ENCODE assay signal across 29 cellular contexts in the genomic region with DNA sequence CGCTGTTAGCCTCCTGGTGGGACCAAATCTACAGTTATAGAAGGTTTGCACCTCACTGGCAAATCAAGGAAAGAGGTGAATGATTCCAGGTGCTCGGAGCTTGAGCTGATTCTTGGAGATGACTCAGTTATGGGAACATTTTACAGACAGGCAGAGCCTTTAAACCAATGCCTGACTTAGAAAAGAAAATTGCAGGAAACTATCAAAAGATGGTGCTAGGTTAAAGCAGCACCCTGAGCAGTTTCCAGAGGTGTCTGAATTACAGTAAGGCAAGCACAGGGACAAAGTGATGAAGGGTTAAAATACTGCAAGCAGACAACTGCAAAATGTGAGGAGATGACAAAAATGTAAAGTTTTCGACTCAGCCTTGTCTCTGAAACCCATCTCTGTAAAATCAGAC. TPM values are rescaled to one million over a fixed set of nuclear protein-coding genes. Genes with fewer than 3 reads are reported as not detected.
DNase-seq lines count a peak whose midpoint lies in the region; ATAC-seq and TF ChIP-seq lines count a peak whose summit lies in the region.
"Had no signal": no experiment of that assay in that cellular context is flagged by ENCODE, and none has a peak within 500 bp of the region (broad histone marks: within the 10 kb centered on the region; RNA-seq: fewer than 3 reads in every experiment).

No MANE protein-coding gene starts in this region.

- CTCF ChIA-PET in Calu3 (lab: Charles Lee): interaction anchor here (0.7 kb wide), 1 partner anchor 832 kb away, joined by 3 read pairs; no protein-coding TSS in a partner anchor

- H3K27me3 ChIP-seq in GM23338 (ENCODE audit: insufficient read depth) (peaks cover 36% of the 10 kb centered on the region), iPS-18a (ENCODE audit: control insufficient read depth, insufficient read depth, low read length) (peaks cover 42% of the 10 kb centered on the region), neural progenitor cell (peaks cover 28% of the 10 kb centered on the region)

- peaks cover 21% of the 10 kb centered on the region for H3K27me3 Mint-ChIP-seq in GM23338 (ENCODE audit: insufficient read depth, low read depth, poor library complexity)
- peaks cover 9% of the 10 kb centered on the region for H3K27me3 Mint-ChIP-seq in neural progenitor cell (ENCODE audit: insufficient read depth, low read depth)
- peaks cover 38% of the 10 kb centered on the region for H3K27me3 Mint-ChIP-seq in Calu3 (ENCODE audit: unreplicated experiment)

- H3K4me1 ChIP-seq in GM23338 (ENCODE audit: insufficient read depth): peaks cover 39% of the 10 kb centered on the region
- peaks cover 51% of the 10 kb centered on the region for H3K4me1 ChIP-seq in iPS-18a (ENCODE audit: control insufficient read depth, low read depth, low read length)
- H3K4me1 ChIP-seq in neural progenitor cell: peaks cover 14% of the 10 kb centered on the region

- H3K36me3 Mint-ChIP-seq in GM23338 (ENCODE audit: low read depth): no peaks in the 10 kb centered on the region
- H3K36me3 Mint-ChIP-seq in neural progenitor cell: no peaks in the 10 kb centered on the region
- H3K36me3 Mint-ChIP-seq in Calu3 (ENCODE audit: insufficient read depth, unreplicated experiment): no peaks in the 10 kb centered on the region
- H3K36me3 Mint-ChIP-seq: activated naive CD4-positive, alpha-beta T cell treated with anti-CD3 and anti-CD28 coated beads, Interleukin-2, amount 50 U/mL, for 72 hours; CD4-positive, CD25-positive, alpha-beta regulatory T cell had no signal

- H3K36me3 ChIP-seq in GM23338 (ENCODE audit: insufficient read depth) (no peaks in the 10 kb centered on the region), iPS-18a (ENCODE audit: control insufficient read depth, low read depth, low read length) (no peaks in the 10 kb centered on the region), neural progenitor cell (no peaks in the 10 kb centered on the region)
- H3K36me3 ChIP-seq: neutrophil, sigmoid colon, tibial artery had no signal

- TF ChIP-seq CTCF in GM23338 (conservative IDR thresholded peaks at IDR 0.05; ENCODE audit: low read depth in 2 of 2): no peak
- TF ChIP-seq CTCF in neural progenitor cell (IDR thresholded peaks at IDR 0.05): no peak
- no peak for TF ChIP-seq CTCF in Calu3 (IDR thresholded peaks at IDR 0.05; ENCODE audit: unreplicated experiment)

- H3K4me1 Mint-ChIP-seq in GM23338 (peaks cover 50% of the 10 kb centered on the region), neural progenitor cell (peaks cover 42% of the 10 kb centered on the region), Calu3 (ENCODE audit: low read depth, unreplicated experiment) (peaks cover 14% of the 10 kb centered on the region)
- H3K4me1 Mint-ChIP-seq: CD4-positive, CD25-positive, alpha-beta regulatory T cell had no signal

- DNase-seq in GM23338 (ENCODE audit: low spot score): no peak
- DNase-seq in neural progenitor cell (ENCODE audit: low spot score): no peak
- no peak for DNase-seq in NCI-H2171 (lab: John Stamatoyannopoulos, UW)
- DNase-seq in effector CD4-positive, alpha-beta T cell: no peak
- no peak for DNase-seq in Calu3
- DNase-seq: activated CD4-positive, alpha-beta T cell treated with anti-CD3 and anti-CD28 coated beads for 1 hour; activated CD8-positive, alpha-beta T cell treated with anti-CD3 and anti-CD28 coated beads for 36 hours; aorta; CD4-positive, CD25-positive, alpha-beta regulatory T cell; central memory CD4-positive, alpha-beta T cell; DMS 273 treated with DMSO at 0.1 percent for 48 hours; GOT3; MM.1S; NCI-H446; sigmoid colon; stimulated activated CD4-positive, alpha-beta T cell treated with anti-CD3 and anti-CD28 coated beads, Interleukin-15, amount 100 ng/mL, for 24 hours; tibial artery had no signal

- H3K27ac ChIP-seq in GM23338 (ENCODE audit: low read depth) (no peak overlapping the region), angular gyrus (ENCODE audit: low read depth, low read length) (peak overlapping the region; percentile 56), iPS-18a (ENCODE audit: low read length) (no peak overlapping the region), neural progenitor cell (no peak overlapping the region)
- H3K27ac ChIP-seq: KMS-11, neutrophil, RWPE1, sigmoid colon, tibial artery had no signal

- peak overlapping the region; percentile 5; the same call in 1 of the 2 replicates for H2AFZ ChIP-seq in GM23338
- peak overlapping the region; percentile 75 for H2AFZ ChIP-seq in neural progenitor cell (replicated peaks)

- no peaks in the 10 kb centered on the region for H3F3A ChIP-seq in GM23338 (replicated peaks; ENCODE audit: low read depth)
- no peaks in the 10 kb centered on the region for H3F3A ChIP-seq in neural progenitor cell (ENCODE audit: low read depth)

- ATAC-seq in GM23338 (no peak), HG02885 (IDR thresholded peaks at IDR 0.05; ENCODE audit: poor library complexity, unreplicated experiment) (no peak)
- ATAC-seq: activated CD8-positive, alpha-beta T cell treated with anti-CD3 and anti-CD28 coated beads for 36 hours; activated naive CD4-positive, alpha-beta T cell treated with anti-CD3 and anti-CD28 coated beads, Interleukin-2, amount 50 U/mL, for 72 hours had no signal

- no peaks in the 10 kb centered on the region for H3K9me3 ChIP-seq in iPS-18a (ENCODE audit: control insufficient read depth, low read depth, low read length)
- H3K9me3 ChIP-seq in neural progenitor cell (ENCODE audit: low read depth): no peaks in the 10 kb centered on the region
- H3K9me3 ChIP-seq: neutrophil, sigmoid colon, tibial artery had no signal

- peak overlapping the region; percentile 73 for H3K4me2 ChIP-seq in GM23338
- H3K4me2 ChIP-seq in neural progenitor cell: peak overlapping the region; percentile 77
- H3K4me2 ChIP-seq: KMS-11 had no signal

- intact Hi-C loops in Calu3 (cut with micrococcal nuclease; ENCODE audit: unreplicated experiment): loop anchor here (5.0 to 10.0 kb wide), 3 partner anchors 121 to 624 kb away; no protein-coding TSS in a partner anchor

- H3K9ac ChIP-seq in iPS-18a (ENCODE audit: low read length): no peak overlapping the region
- no peak overlapping the region for H3K9ac ChIP-seq in neural progenitor cell
- H3K9ac ChIP-seq: KMS-11 had no signal

- peak overlapping the region; percentile 54 for H3K4me3 ChIP-seq in GM23338
- H3K4me3 ChIP-seq in iPS-18a (ENCODE audit: low read length): peak overlapping the region; percentile 57
- peak overlapping the region; percentile 35 for H3K4me3 ChIP-seq in neural progenitor cell
- H3K4me3 ChIP-seq: lung, tibial artery had no signal

- H3K9me3 Mint-ChIP-seq in GM23338: no peaks in the 10 kb centered on the region
- no peaks in the 10 kb centered on the region for H3K9me3 Mint-ChIP-seq in neural progenitor cell
- no peaks in the 10 kb centered on the region for H3K9me3 Mint-ChIP-seq in Calu3 (ENCODE audit: low read depth, unreplicated experiment)
- H3K9me3 Mint-ChIP-seq: activated CD8-positive, alpha-beta T cell treated with anti-CD3 and anti-CD28 coated beads for 36 hours; activated naive CD4-positive, alpha-beta T cell treated with anti-CD3 and anti-CD28 coated beads, Interleukin-2, amount 50 U/mL, for 72 hours; CD4-positive, CD25-positive, alpha-beta regulatory T cell; stimulated activated naive CD8-positive, alpha-beta T cell treated with anti-CD3 and anti-CD28 coated beads, Interleukin-15, Interleukin-2, amounts not matched to agents 100 ng/mL and 50 ng/mL, for 24 hours had no signal

- H4K20me1 ChIP-seq in GM23338 (replicated peaks; ENCODE audit: insufficient read depth) (no peaks in the 10 kb centered on the region), neural progenitor cell (ENCODE audit: low read depth) (no peaks in the 10 kb centered on the region)

- no peaks in the 10 kb centered on the region for H3K9me2 ChIP-seq in GM23338 (ENCODE audit: insufficient read depth)

- H3K79me2 ChIP-seq in GM23338 (replicated peaks; ENCODE audit: insufficient read depth): no peaks in the 10 kb centered on the region
- no peaks in the 10 kb centered on the region for H3K79me2 ChIP-seq in neural progenitor cell (ENCODE audit: low read depth)

- no TSS peak for BruUV-seq in Calu3 (replicated peaks; lab: Mats Ljungman, UMichigan)

- H3K4me3 Mint-ChIP-seq in GM23338: peak overlapping the region; percentile 75; the same call in 2 of the 3 replicates
- H3K4me3 Mint-ChIP-seq in neural progenitor cell: peak overlapping the region; percentile 83
- no peak overlapping the region for H3K4me3 Mint-ChIP-seq in Calu3 (ENCODE audit: low read depth, unreplicated experiment)
- H3K4me3 Mint-ChIP-seq: activated CD8-positive, alpha-beta T cell treated with anti-CD3 and anti-CD28 coated beads for 36 hours; CD4-positive, CD25-positive, alpha-beta regulatory T cell; stimulated activated naive CD8-positive, alpha-beta T cell treated with anti-CD3 and anti-CD28 coated beads, Interleukin-15, Interleukin-2, amounts not matched to agents 100 ng/mL and 50 ng/mL, for 24 hours had no signal

- H3K27ac Mint-ChIP-seq in GM23338 (no peak overlapping the region), neural progenitor cell (no peak overlapping the region), Calu3 (ENCODE audit: unreplicated experiment) (no peak overlapping the region)
- H3K27ac Mint-ChIP-seq: activated CD8-positive, alpha-beta T cell treated with anti-CD3 and anti-CD28 coated beads for 36 hours; activated naive CD4-positive, alpha-beta T cell treated with anti-CD3 and anti-CD28 coated beads, Interleukin-2, amount 50 U/mL, for 72 hours; CD4-positive, CD25-positive, alpha-beta regulatory T cell; progenitor cell of endocrine pancreas; stimulated activated naive CD8-positive, alpha-beta T cell treated with anti-CD3 and anti-CD28 coated beads, Interleukin-15, Interleukin-2, amounts not matched to agents 100 ng/mL and 50 ng/mL, for 24 hours had no signal

RNA-seq across cellular contexts. Expression of a gene that starts 3.0 kb away (rescaled TPM):
- 0.21 and 1.0 TPM in 2 replicates for total RNA-seq in GM23338 (2014; rRNA removed; shearing (Covaris generic))
- polyA plus RNA-seq in GM23338 (2016; fragmentation: Nextera tagmentation; extraction: Ambion mirVana): 0.23 and 0.37 TPM in 2 replicates
- total RNA-seq in neural progenitor cell (ENCODE audit: low replicate concordance) (0.03 TPM in 1 of 2 replicates, not detected in the other), Calu3 (2022) (not detected in 2 replicates)
- total RNA-seq: activated CD8-positive, alpha-beta T cell treated with anti-CD3 and anti-CD28 coated beads for 36 hours; activated naive CD4-positive, alpha-beta T cell treated with anti-CD3 and anti-CD28 coated beads, Interleukin-2, amount 50 U/mL, for 72 hours; CD4-positive, CD25-positive, alpha-beta regulatory T cell; dermis microvascular lymphatic vessel endothelial cell; HT-29; progenitor cell of endocrine pancreas had no signal
- polyA plus RNA-seq: aorta; CD4-positive, CD25-positive, alpha-beta regulatory T cell had no signal
